ENCODE assay signal across 9 cellular contexts in genomic region chr2:212940816-212941215, GRCh38.
DNase-seq lines count a peak whose midpoint lies in the region; ATAC-seq, FAIRE-seq and TF ChIP-seq lines count a peak whose summit lies in the region.
"Had no signal": no experiment of that assay in that cellular context is flagged by ENCODE, and none has a peak within 500 bp of the region (broad histone marks: within the 10 kb centered on the region; RNA-seq: fewer than 3 reads in every experiment).

No MANE protein-coding gene starts in this region.

- H3K36me3 ChIP-seq in keratinocyte (ENCODE audit: control insufficient read depth in 2 of 2, extremely low read depth in 1 of 2, insufficient read depth in 2 of 2, low read length in 2 of 2): no peaks in the 10 kb centered on the region

- peaks cover 30% of the 10 kb centered on the region for H3K4me1 ChIP-seq in keratinocyte (ENCODE audit: control insufficient read depth, extremely low read depth, insufficient read depth, low read length)

- dilution Hi-C loops in keratinocyte (cut with MboI; ENCODE audit: extremely low pct_ligation_motif_present, low sequenced_read_pairs): no loop called here

- H3K27ac ChIP-seq in VCaP (peak overlapping the region; percentile 87), keratinocyte (ENCODE audit: control insufficient read depth, insufficient read depth, low read length) (peak overlapping the region; percentile 48)

- peak; percentile 97 for FAIRE-seq in keratinocyte (lab: Jason Lieb, UNC)

- DNase-seq in AG20443 (ENCODE audit: low spot score) (peak; percentile 30), NCI-H1105 treated with DMSO at 0.1 percent for 48 hours (lab: John Stamatoyannopoulos, UW) (peak; percentile 95), keratinocyte (ENCODE audit: low read depth, low spot score) (peak; percentile 59)
- no peak for DNase-seq in stimulated activated CD4-positive, alpha-beta T cell treated with anti-CD3 and anti-CD28 coated beads, Interleukin-4, amount 100 ng/mL, for 1 hour
- DNase-seq: CD4-positive, alpha-beta T cell had no signal

- no peak overlapping the region for H3K9ac ChIP-seq in keratinocyte (ENCODE audit: control insufficient read depth, extremely low read depth, insufficient read depth, low read length)

- no peak for ATAC-seq in HG03442 (IDR thresholded peaks at IDR 0.05; ENCODE audit: unreplicated experiment)
- no peak for ATAC-seq in HG03108 (IDR thresholded peaks at IDR 0.05; ENCODE audit: unreplicated experiment)
- ATAC-seq in GM18909 (IDR thresholded peaks at IDR 0.05; ENCODE audit: poor library complexity, unreplicated experiment): no peak

- H4K20me1 ChIP-seq in keratinocyte (ENCODE audit: control insufficient read depth, extremely low read depth, insufficient read depth, low read length): no peaks in the 10 kb centered on the region

- peak overlapping the region; percentile 65 for H3K4me2 ChIP-seq in keratinocyte (ENCODE audit: control insufficient read depth, extremely low read depth, insufficient read depth, low read depth, low read length)

- H3K79me2 ChIP-seq in keratinocyte (ENCODE audit: control insufficient read depth, insufficient read depth, low read length): no peaks in the 10 kb centered on the region

- H3K9me3 ChIP-seq in keratinocyte (ENCODE audit: control insufficient read depth, low read depth, low read length): no peaks in the 10 kb centered on the region

- no peaks in the 10 kb centered on the region for H3K9me1 ChIP-seq in keratinocyte (ENCODE audit: control insufficient read depth, extremely low read depth, insufficient read depth, low read length)

- no peak overlapping the region for H2AFZ ChIP-seq in keratinocyte (ENCODE audit: control insufficient read depth, low read length)

- H3K27me3 ChIP-seq in keratinocyte (ENCODE audit: control insufficient read depth, extremely low read depth, insufficient read depth, low read length): no peaks in the 10 kb centered on the region

- TF ChIP-seq CTCF in VCaP (conservative IDR thresholded peaks at IDR 0.05): no peak
- TF ChIP-seq CTCF in keratinocyte (optimal IDR thresholded peaks at IDR 0.05 in 1 of 3, IDR thresholded peaks at IDR 0.05 in 1 of 3, conservative IDR thresholded peaks at IDR 0.05 in 1 of 3; ENCODE audit: extremely low read depth in 1 of 3, insufficient read depth in 2 of 3, low read length in 3 of 3): no peak

- H3K4me3 ChIP-seq in keratinocyte (ENCODE audit: control insufficient read depth in 2 of 3, extremely low read depth in 1 of 3, insufficient read depth in 2 of 3, low read depth in 1 of 3, low read length in 3 of 3): no peak overlapping the region
